1 cellular context compared by ENCODE assay signal in genomic region chr7:135509839-135510602, GRCh38.
TF ChIP-seq lines count a peak whose summit lies in the region.

CNOT4 (minus strand) TSS chr7:135510102; CDS start chr7:135438331, 71,771 bp downstream.

TF ChIP-seq in SK-N-SH, 30 proteins besides CTCF, POLR2A, EP300 and RAD21 (continued from another document):
- TF ChIP-seq REST (IDR thresholded peaks at IDR 0.05; ENCODE audit: low read depth, low read length) (0 out of 2 replicates have a peak, but pooled peaks have one; percentile 25), MEF2A (IDR thresholded peaks at IDR 0.05; ENCODE audit: borderline replicate concordance, low read depth) (no peak), USF1 (IDR thresholded peaks at IDR 0.05; ENCODE audit: borderline replicate concordance, low read depth) (peak; percentile 87), MAX (IDR thresholded peaks at IDR 0.05; ENCODE audit: low read depth) (peak; percentile 98), FOXM1 (IDR thresholded peaks at IDR 0.05; ENCODE audit: low read depth) (no peak), CHD2 (IDR thresholded peaks at IDR 0.05; ENCODE audit: low read length, partially characterized antibody) (peak; percentile 88), EZH2phosphoT487 (IDR thresholded peaks at IDR 0.05; ENCODE audit: borderline replicate concordance, low read depth) (no peak), RXRA (IDR thresholded peaks at IDR 0.05; ENCODE audit: borderline replicate concordance, low read depth) (no peak)
